ENCODE assay signal across 21 cellular contexts in the genomic region with DNA sequence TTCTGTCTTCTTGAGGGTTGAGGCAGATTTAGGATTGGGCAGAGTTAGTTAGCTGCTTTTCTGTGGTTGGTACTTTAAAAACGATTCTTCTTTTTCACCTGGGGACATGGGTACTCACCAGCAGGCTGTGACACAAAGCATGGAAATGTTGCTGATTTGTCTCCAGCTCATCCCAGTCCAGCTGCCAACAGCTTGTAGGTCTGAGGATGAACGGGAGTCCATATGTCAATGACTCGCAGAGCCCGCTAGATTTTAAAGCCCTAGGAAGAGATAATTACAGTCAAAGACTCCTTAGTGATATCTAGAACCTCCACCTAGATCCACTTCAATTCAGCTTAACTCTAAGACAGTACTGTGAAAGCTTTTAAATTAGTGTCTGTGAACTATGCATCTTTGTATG. TPM values are rescaled to one million over a fixed set of nuclear protein-coding genes. Genes with fewer than 3 reads are reported as not detected.
"Had no signal": no experiment of that assay in that cellular context is flagged by ENCODE, and none has a peak within 500 bp of the region (broad histone marks: within the 10 kb centered on the region; RNA-seq: fewer than 3 reads in every experiment).

No MANE protein-coding gene starts in this region.

- H3K4me1 ChIP-seq: ascending aorta, gastroesophageal sphincter, prostate gland had no signal

- H3K4me3 ChIP-seq: ascending aorta, breast epithelium, gastroesophageal sphincter, lower lobe of right lung, prostate gland, skin epidermis had no signal

- H3K27me3 ChIP-seq: ascending aorta, breast epithelium had no signal

- DNase-seq: activated CD4-positive, alpha-beta T cell treated with anti-CD3 and anti-CD28 coated beads for 1 hour; activated CD4-positive, alpha-beta T cell treated with anti-CD3 and anti-CD28 coated beads, Interleukin-2, amount 50 U/mL, for 48 hours; activated CD8-positive, alpha-beta memory T cell treated with anti-CD3 and anti-CD28 coated beads, Interleukin-2, amount 10 ng/mL, durations not matched to agents 7 days and 5 days; activated naive CD4-positive, alpha-beta T cell treated with anti-CD3 and anti-CD28 coated beads, Interleukin-2, amount 10 ng/mL, durations not matched to agents 7 days and 5 days; activated T-cell treated with anti-CD3 and anti-CD28 coated beads, Interleukin-2, amount 50 U/mL, for 1 hour; endodermal cell; left cardiac atrium; lower lobe of right lung; nephron progenitor cell; right cardiac atrium; stimulated activated CD4-positive, alpha-beta T cell treated with anti-CD3 and anti-CD28 coated beads, Interleukin-4, amount 100 ng/mL, for 4 hours; stimulated activated naive CD8-positive, alpha-beta T cell treated with anti-CD3 and anti-CD28 coated beads, Interleukin-15, Interleukin-2, amounts not matched to agents 100 U/mL and 50 U/mL, for 24 hours; T1000 had no signal

- H3K36me3 ChIP-seq: ascending aorta, breast epithelium, gastroesophageal sphincter, lower lobe of right lung, prostate gland had no signal

- H3K27ac ChIP-seq: ascending aorta, breast epithelium, gastroesophageal sphincter, lower lobe of right lung, prostate gland had no signal

- H3K9me3 ChIP-seq: ascending aorta, breast epithelium, gastroesophageal sphincter, lower lobe of right lung, prostate gland had no signal

RNA-seq across cellular contexts. Expression of a gene that starts 49.3 kb away (rescaled TPM):
- total RNA-seq: ascending aorta, dermis microvascular lymphatic vessel endothelial cell, epithelial cell of proximal tubule, gastroesophageal sphincter, left cardiac atrium, omental fat pad, prostate gland, right cardiac atrium had no signal
